ENCODE assay signal across 24 cellular contexts in genomic region chr2:118146315-118147283, GRCh38.
"Had no signal": no experiment of that assay in that cellular context is flagged by ENCODE, and none has a peak within 500 bp of the region (broad histone marks: within the 10 kb centered on the region; RNA-seq: fewer than 3 reads in every experiment).

No MANE protein-coding gene starts in this region.

- H3K36me3 Mint-ChIP-seq: neural progenitor cell; stimulated activated effector memory CD8-positive, alpha-beta T cell treated with anti-CD3 and anti-CD28 coated beads, Interleukin-12 subunit alpha, Interleukin-12 subunit beta, amount 100 ng/mL, for 72 hours had no signal

- H3K36me3 ChIP-seq: colonic mucosa, esophagus squamous epithelium, heart right ventricle, neural progenitor cell, stomach, thyroid gland had no signal

- H3K79me2 ChIP-seq: parathyroid adenoma had no signal

- H3K4me1 ChIP-seq: colonic mucosa, esophagus squamous epithelium, heart right ventricle, neural progenitor cell, parathyroid adenoma, stomach, thyroid gland had no signal

- ATAC-seq: heart right ventricle; naive thymus-derived CD4-positive, alpha-beta T cell; sciatic nerve; stimulated activated effector memory CD8-positive, alpha-beta T cell treated with anti-CD3 and anti-CD28 coated beads, Interleukin-12 subunit alpha, Interleukin-12 subunit beta, amount 100 ng/mL, for 72 hours had no signal

- H3K4me3 ChIP-seq: colonic mucosa, esophagus squamous epithelium, heart right ventricle, neural progenitor cell, stomach, thyroid gland had no signal

- H3K27me3 ChIP-seq: colonic mucosa, esophagus squamous epithelium, neural progenitor cell, stomach, thyroid gland had no signal

- H3K9me3 Mint-ChIP-seq: dendritic cell treated with granulocyte-macrophage colony-stimulating factor and Interleukin-4, amounts not matched to agents 40 ng/mL and 50 ng/mL, for 4 days; stimulated activated effector memory CD8-positive, alpha-beta T cell treated with anti-CD3 and anti-CD28 coated beads, Interleukin-12 subunit alpha, Interleukin-12 subunit beta, amount 100 ng/mL, for 72 hours had no signal

- DNase-seq: colonic mucosa; effector CD8-positive, alpha-beta T cell; endodermal cell; esophagus squamous epithelium; foreskin melanocyte; glutamatergic neuron; heart right ventricle; hypothalamus; mesendoderm; midbrain; naive thymus-derived CD4-positive, alpha-beta T cell; stimulated activated CD4-positive, alpha-beta T cell treated with anti-CD3 and anti-CD28 coated beads, Interleukin-2, amount 100 ng/mL, for 24 hours; stimulated activated CD4-positive, alpha-beta T cell treated with anti-CD3 and anti-CD28 coated beads, Interleukin-4, amount 100 ng/mL, for 24 hours; stimulated activated naive CD4-positive, alpha-beta T cell treated with Interleukin-2 at 50 U/mL for 16 hours; stomach; thyroid gland had no signal

- H3K27ac ChIP-seq: colonic mucosa, esophagus squamous epithelium, heart right ventricle, neural progenitor cell, parathyroid adenoma, stomach, thyroid gland had no signal

- H3K9ac ChIP-seq: neural progenitor cell, parathyroid adenoma had no signal

- H3K27me3 Mint-ChIP-seq: progenitor cell of endocrine pancreas had no signal

- H3K4me3 Mint-ChIP-seq: dendritic cell treated with granulocyte-macrophage colony-stimulating factor and Interleukin-4, amounts not matched to agents 40 ng/mL and 50 ng/mL, for 4 days; endodermal cell; naive thymus-derived CD4-positive, alpha-beta T cell; nephron; neural progenitor cell; stimulated activated effector memory CD8-positive, alpha-beta T cell treated with anti-CD3 and anti-CD28 coated beads, Interleukin-12 subunit alpha, Interleukin-12 subunit beta, amount 100 ng/mL, for 72 hours had no signal

- H3K4me2 ChIP-seq: neural progenitor cell had no signal

- FAIRE-seq: keratinocyte had no signal

- H2AFZ ChIP-seq: neural progenitor cell, parathyroid adenoma had no signal

- H3K27ac Mint-ChIP-seq: dendritic cell treated with granulocyte-macrophage colony-stimulating factor and Interleukin-4, amounts not matched to agents 40 ng/mL and 50 ng/mL, for 4 days; endodermal cell; naive thymus-derived CD4-positive, alpha-beta T cell; nephron; neural progenitor cell; progenitor cell of endocrine pancreas; stimulated activated effector memory CD8-positive, alpha-beta T cell treated with anti-CD3 and anti-CD28 coated beads, Interleukin-12 subunit alpha, Interleukin-12 subunit beta, amount 100 ng/mL, for 72 hours had no signal

- H3K9me3 ChIP-seq: colonic mucosa, esophagus squamous epithelium, heart right ventricle, stomach, thyroid gland had no signal

- H3K4me1 Mint-ChIP-seq: endodermal cell; stimulated activated effector memory CD8-positive, alpha-beta T cell treated with anti-CD3 and anti-CD28 coated beads, Interleukin-12 subunit alpha, Interleukin-12 subunit beta, amount 100 ng/mL, for 72 hours had no signal
